ENCODE assay signal across 20 cellular contexts in genomic region chr16:49825006-49825405, GRCh38. TPM values are rescaled to one million over a fixed set of nuclear protein-coding genes. Genes with fewer than 3 reads are reported as not detected.
"Had no signal": no experiment of that assay in that cellular context is flagged by ENCODE, and none has a peak within 500 bp of the region (broad histone marks: within the 10 kb centered on the region; RNA-seq: fewer than 3 reads in every experiment).

No MANE protein-coding gene starts in this region.

- H3K36me3 Mint-ChIP-seq: activated CD4-positive, alpha-beta memory T cell treated with anti-CD3 and anti-CD28 coated beads for 36 hours; activated naive CD4-positive, alpha-beta T cell treated with anti-CD3 and anti-CD28 coated beads, Interleukin-2, amount 10 ng/mL, durations not matched to agents 7 days and 5 days; memory B cell; WTC11 had no signal

- ATAC-seq: activated CD4-positive, alpha-beta T cell treated with anti-CD3 and anti-CD28 coated beads for 36 hours; left lung; stimulated activated naive CD8-positive, alpha-beta T cell treated with anti-CD3 and anti-CD28 coated beads, Interleukin-15, Interleukin-2, amounts not matched to agents 100 U/mL and 50 U/mL, for 24 hours had no signal

- H3K4me3 Mint-ChIP-seq: activated CD4-positive, alpha-beta memory T cell treated with anti-CD3 and anti-CD28 coated beads for 36 hours; activated CD4-positive, alpha-beta T cell treated with anti-CD3 and anti-CD28 coated beads for 36 hours; activated naive CD4-positive, alpha-beta T cell treated with anti-CD3 and anti-CD28 coated beads, Interleukin-2, amount 10 ng/mL, durations not matched to agents 7 days and 5 days; dendritic cell treated with granulocyte-macrophage colony-stimulating factor and Interleukin-4, amounts not matched to agents 40 ng/mL and 50 ng/mL, for 4 days; memory B cell; neural crest cell; T-helper 1 cell treated with Interleukin-12 subunit alpha and Interleukin-12 subunit beta and Interleukin-4 antibody, amounts not matched to agents 30 μg/mL and 1 μg/mL, for 36 hours; WTC11 had no signal

- H3K27me3 ChIP-seq: cardiac muscle cell, left lung, tibial artery had no signal

- H3K36me3 ChIP-seq: cardiac muscle cell, left lung, tibial artery had no signal

- H3K9me3 Mint-ChIP-seq: activated CD4-positive, alpha-beta memory T cell treated with anti-CD3 and anti-CD28 coated beads for 36 hours; activated naive CD4-positive, alpha-beta T cell treated with anti-CD3 and anti-CD28 coated beads, Interleukin-2, amount 10 ng/mL, durations not matched to agents 7 days and 5 days; dendritic cell treated with granulocyte-macrophage colony-stimulating factor and Interleukin-4, amounts not matched to agents 40 ng/mL and 50 ng/mL, for 4 days; memory B cell; neural crest cell; T-helper 1 cell treated with Interleukin-12 subunit alpha and Interleukin-12 subunit beta and Interleukin-4 antibody, amounts not matched to agents 30 μg/mL and 1 μg/mL, for 36 hours; WTC11 had no signal

- H3K27ac Mint-ChIP-seq: activated CD4-positive, alpha-beta memory T cell treated with anti-CD3 and anti-CD28 coated beads for 36 hours; activated CD4-positive, alpha-beta T cell treated with anti-CD3 and anti-CD28 coated beads for 36 hours; activated naive CD4-positive, alpha-beta T cell treated with anti-CD3 and anti-CD28 coated beads, Interleukin-2, amount 10 ng/mL, durations not matched to agents 7 days and 5 days; dendritic cell treated with granulocyte-macrophage colony-stimulating factor and Interleukin-4, amounts not matched to agents 40 ng/mL and 50 ng/mL, for 4 days; memory B cell; T-helper 1 cell treated with Interleukin-12 subunit alpha and Interleukin-12 subunit beta and Interleukin-4 antibody, amounts not matched to agents 30 μg/mL and 1 μg/mL, for 36 hours had no signal

- H3K27ac ChIP-seq: cardiac muscle cell, tibial artery had no signal

- H3K9me3 ChIP-seq: left lung, tibial artery had no signal

- H3K4me3 ChIP-seq: cardiac muscle cell, left lung, tibial artery had no signal

- H3K4me1 Mint-ChIP-seq: activated CD4-positive, alpha-beta T cell treated with anti-CD3 and anti-CD28 coated beads for 36 hours; activated naive CD4-positive, alpha-beta T cell treated with anti-CD3 and anti-CD28 coated beads, Interleukin-2, amount 10 ng/mL, durations not matched to agents 7 days and 5 days; memory B cell had no signal

- DNase-seq: activated CD4-positive, alpha-beta memory T cell treated with anti-CD3 and anti-CD28 coated beads for 36 hours; activated CD4-positive, alpha-beta T cell treated with anti-CD3 and anti-CD28 coated beads for 36 hours; activated naive CD4-positive, alpha-beta T cell treated with anti-CD3 and anti-CD28 coated beads, Interleukin-2, amount 10 ng/mL, durations not matched to agents 7 days and 5 days; activated T-cell treated with anti-CD3 and anti-CD28 coated beads, Interleukin-2, amount 50 U/mL, for 48 hours; effector memory CD4-positive, alpha-beta T cell; hippocampal formation; kidney glomerular epithelial cell; left lung; stimulated activated CD4-positive, alpha-beta T cell treated with anti-CD3 and anti-CD28 coated beads, Interleukin-12 subunit alpha, Interleukin-12 subunit beta, amount 100 ng/mL, for 4 hours; stimulated activated CD4-positive, alpha-beta T cell treated with anti-CD3 and anti-CD28 coated beads, Interleukin-4, amount 100 ng/mL, for 4 hours; stimulated activated naive CD8-positive, alpha-beta T cell treated with anti-CD3 and anti-CD28 coated beads, Interleukin-15, Interleukin-2, amounts not matched to agents 100 U/mL and 50 U/mL, for 24 hours; substantia nigra; T1000; tibial artery had no signal

RNA-seq across cellular contexts. Expression of gene ZNF423, which starts 30.9 kb away (rescaled TPM):
- total RNA-seq: activated CD4-positive, alpha-beta memory T cell treated with anti-CD3 and anti-CD28 coated beads for 36 hours; activated CD4-positive, alpha-beta T cell treated with anti-CD3 and anti-CD28 coated beads for 36 hours had no signal
